In the genomic region with DNA sequence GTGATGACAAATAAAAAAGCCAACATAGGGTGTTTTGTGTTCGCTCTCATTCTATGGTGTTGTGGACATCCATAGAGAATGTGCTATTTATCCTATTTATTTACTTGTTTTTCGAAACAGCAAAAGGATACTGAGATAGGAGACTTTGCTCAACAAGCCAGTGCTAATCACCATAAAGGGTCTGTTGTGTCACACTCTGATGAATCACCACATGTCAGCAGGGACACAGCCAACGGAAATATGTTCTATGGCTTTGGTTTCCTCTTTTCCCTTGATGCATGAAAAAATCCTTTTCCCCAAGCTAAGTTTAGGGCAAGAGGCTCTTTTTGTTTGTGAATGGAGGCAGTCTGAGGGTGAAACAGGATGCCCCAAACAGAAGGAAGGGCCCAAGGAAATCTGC, we compare ENCODE assay signal across 11 cellular contexts.
DNase-seq lines count a peak whose midpoint lies in the region; ATAC-seq and TF ChIP-seq lines count a peak whose summit lies in the region.
"Had no signal": no experiment of that assay in that cellular context is flagged by ENCODE, and none has a peak within 500 bp of the region (broad histone marks: within the 10 kb centered on the region; RNA-seq: fewer than 3 reads in every experiment).

No MANE protein-coding gene starts in this region.

- no peaks in the 10 kb centered on the region for H3K79me2 ChIP-seq in osteoblast (ENCODE audit: insufficient read depth, low read length)

- no peak overlapping the region for H3K27ac Mint-ChIP-seq in activated naive CD8-positive, alpha-beta T cell treated with anti-CD3 and anti-CD28 coated beads for 36 hours
- H3K27ac Mint-ChIP-seq: mesothelial cell of epicardium had no signal

- 47 to 64% methylated on average over 3 of the region's 3 CpGs for WGBS in esophagus squamous epithelium, 2 donors

- H3K4me3 Mint-ChIP-seq in activated naive CD8-positive, alpha-beta T cell treated with anti-CD3 and anti-CD28 coated beads for 36 hours, result no peak overlapping the region
- H3K4me3 Mint-ChIP-seq: mesothelial cell of epicardium had no signal

- peak overlapping the region; percentile 40 for H2AFZ ChIP-seq in osteoblast (ENCODE audit: low read length)

- H3K36me3 ChIP-seq in esophagus squamous epithelium (no peaks in the 10 kb centered on the region), osteoblast (ENCODE audit: insufficient read depth, low read length) (no peaks in the 10 kb centered on the region)
- H3K36me3 ChIP-seq: BE2C had no signal

- peak overlapping the region; percentile 22 to 86 (median 64) for H3K27ac ChIP-seq in esophagus squamous epithelium
- H3K27ac ChIP-seq in osteoblast (ENCODE audit: low read depth, low read length), result peak overlapping the region; percentile 40

- H3K4me1 ChIP-seq in esophagus squamous epithelium (peaks cover 4 to 19% (median 8%) of the 10 kb centered on the region in 3 donors), osteoblast (ENCODE audit: insufficient read depth, low read length) (peaks cover 24% of the 10 kb centered on the region)
- H3K4me1 ChIP-seq: BE2C had no signal

- no peak overlapping the region for H3K4me3 ChIP-seq in esophagus squamous epithelium
- no peak overlapping the region for H3K4me3 ChIP-seq in osteoblast (ENCODE audit: insufficient read depth, low read length)

- H3K4me1 Mint-ChIP-seq in activated naive CD8-positive, alpha-beta T cell treated with anti-CD3 and anti-CD28 coated beads for 36 hours, result no peaks in the 10 kb centered on the region

- TF ChIP-seq CTCF in esophagus squamous epithelium (IDR thresholded peaks at IDR 0.05) (no peak), osteoblast (IDR thresholded peaks at IDR 0.05; ENCODE audit: extremely low read depth, low read depth, low read length) (no peak)

- no peaks in the 10 kb centered on the region for H3K36me3 Mint-ChIP-seq in activated naive CD8-positive, alpha-beta T cell treated with anti-CD3 and anti-CD28 coated beads for 36 hours
- H3K36me3 Mint-ChIP-seq: mesothelial cell of epicardium had no signal

- H4K20me1 ChIP-seq in osteoblast (ENCODE audit: insufficient read depth, low read length), result no peaks in the 10 kb centered on the region

- no peaks in the 10 kb centered on the region for H3K9me3 Mint-ChIP-seq in activated naive CD8-positive, alpha-beta T cell treated with anti-CD3 and anti-CD28 coated beads for 36 hours
- H3K9me3 Mint-ChIP-seq: mesothelial cell of epicardium had no signal

- H3K9me3 ChIP-seq in esophagus squamous epithelium (no peaks in the 10 kb centered on the region), osteoblast (ENCODE audit: low read depth, low read length) (no peaks in the 10 kb centered on the region)
- H3K9me3 ChIP-seq: BE2C had no signal

- intact Hi-C loops in esophagus squamous epithelium (cut with DNase I), result no loop called here

- H3K27me3 ChIP-seq in esophagus squamous epithelium, result no peaks in the 10 kb centered on the region
- H3K27me3 ChIP-seq in osteoblast (ENCODE audit: insufficient read depth, low read length), result no peaks in the 10 kb centered on the region
- H3K27me3 ChIP-seq: BE2C had no signal

- no peak overlapping the region for H3K4me2 ChIP-seq in osteoblast (ENCODE audit: insufficient read depth, low read length)

- TF ChIP-seq POLR2A in esophagus squamous epithelium (IDR thresholded peaks at IDR 0.05), result no peak

- no peak for ATAC-seq in GM18861 (IDR thresholded peaks at IDR 0.05; ENCODE audit: unreplicated experiment)

- H3K27me3 Mint-ChIP-seq in activated naive CD8-positive, alpha-beta T cell treated with anti-CD3 and anti-CD28 coated beads for 36 hours, result peaks cover 12% of the 10 kb centered on the region

- DNase-seq in AML-193 (lab: John Stamatoyannopoulos, UW) (peak; percentile 4), NOMO-1 treated with dmso at 0.1 percent for 144 hours (lab: John Stamatoyannopoulos, UW; ENCODE audit: unreplicated experiment) (peak; percentile 19), esophagus squamous epithelium (lab: John Stamatoyannopoulos, UW) (no peak), osteoblast (ENCODE audit: insufficient read length, low spot score, missing footprints) (no peak), medulla oblongata (ENCODE audit: extremely low spot score) (no peak), NCI-H345 treated with DMSO at 0.1 percent for 48 hours (lab: John Stamatoyannopoulos, UW; ENCODE audit: unreplicated experiment) (no peak)
- DNase-seq in activated naive CD8-positive, alpha-beta T cell treated with anti-CD3 and anti-CD28 coated beads for 36 hours, result no peak
- DNase-seq: BE2C, NCI-H2081 had no signal

Comparison
In these comparisons a context has a peak if more than half of its experiments do, and no peak if none do; other contexts are left out.
1. DNase-seq: peak in AML-193 (2 of 2) and NOMO-1 treated with dmso at 0.1 percent for 144 hours (single experiment); none in esophagus squamous epithelium (single experiment), osteoblast (single experiment), medulla oblongata (single experiment), activated naive CD8-positive, alpha-beta T cell treated with anti-CD3 and anti-CD28 coated beads for 36 hours (single experiment) and NCI-H345 treated with DMSO at 0.1 percent for 48 hours (single experiment).